2 cellular contexts compared by ENCODE assay signal in genomic region chr13:32259116-32259515, GRCh38.
TF ChIP-seq lines count a peak whose summit lies in the region.

No MANE protein-coding gene starts in this region.

TF ChIP-seq in GM12891, 5 proteins besides CTCF, POLR2A, EP300 and RAD21 (continued from another document):
- TF ChIP-seq POU2F2 (IDR thresholded peaks at IDR 0.05; ENCODE audit: low read depth, low read length) (no peak), POLR2AphosphoS5 (IDR thresholded peaks at IDR 0.05; ENCODE audit: low read depth, low read length) (no peak), TAF1 (IDR thresholded peaks at IDR 0.05; ENCODE audit: low read depth, low read length) (no peak)
TF ChIP-seq in GM12891: peak in this region for 0.

TF ChIP-seq in H1, 55 proteins besides CTCF, POLR2A, EP300 and RAD21 (continued from another document):
- TF ChIP-seq MAX (IDR thresholded peaks at IDR 0.05), result no peak
TF ChIP-seq in H1: peak in this region for 0.
